ENCODE assay signal across 1 cellular context in the genomic region with DNA sequence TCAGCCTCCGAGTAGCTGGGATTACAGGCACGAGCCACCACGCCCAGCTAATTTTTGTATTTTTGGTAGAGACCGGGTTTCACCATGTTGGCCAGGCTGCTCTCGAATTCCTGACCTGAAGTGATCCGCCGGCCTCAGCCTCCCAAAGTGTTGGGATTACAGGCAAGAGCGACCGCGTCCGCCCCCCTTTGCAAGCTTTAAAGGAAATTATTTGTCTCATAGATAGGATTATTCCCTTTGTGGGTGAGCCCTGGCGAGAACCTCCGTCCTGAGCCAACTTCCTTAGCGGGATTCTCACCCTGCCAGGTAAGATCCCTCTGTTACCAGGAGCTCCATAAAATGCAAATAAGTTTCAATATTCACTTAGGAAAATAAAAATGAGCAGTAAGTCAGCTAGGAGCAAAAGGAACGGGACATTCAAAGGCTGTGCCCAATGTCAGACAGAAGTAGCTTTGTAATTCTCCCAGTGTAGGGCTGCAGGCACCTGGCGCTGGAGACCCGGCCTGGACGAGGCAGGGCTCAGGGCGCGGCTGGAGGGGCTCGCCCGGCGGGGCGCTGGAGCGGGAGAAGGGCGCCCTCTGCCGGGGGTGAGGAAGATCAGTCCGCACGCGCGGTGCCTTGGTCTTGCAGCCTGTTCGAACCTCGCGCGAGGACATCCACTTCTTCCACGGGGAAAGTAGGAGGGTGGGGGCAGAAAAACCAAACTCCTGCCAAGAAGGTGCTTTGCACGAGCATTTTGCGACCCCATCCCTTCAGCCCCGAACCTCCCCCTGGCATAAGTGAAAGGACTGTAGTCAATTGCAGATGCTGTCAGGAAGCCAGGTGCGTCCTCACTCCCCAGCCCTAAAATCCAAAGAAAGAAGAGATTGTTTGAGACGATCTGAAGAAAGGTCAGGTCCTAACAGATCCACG.
TF ChIP-seq lines count a peak whose summit lies in the region.

No MANE protein-coding gene starts in this region.

TF ChIP-seq in HepG2, 621 proteins besides CTCF, POLR2A, EP300 and RAD21 (continued from another document and continues in another):
- TF ChIP-seq ZNF672 (CRISPR knock-in tag; IDR thresholded peaks at IDR 0.05) (no peak), ELF4 (CRISPR knock-in tag; IDR thresholded peaks at IDR 0.05; ENCODE audit: borderline replicate concordance) (no peak), RFXAP (CRISPR knock-in tag; IDR thresholded peaks at IDR 0.05; ENCODE audit: borderline replicate concordance) (no peak), GABPB1 (CRISPR knock-in tag; IDR thresholded peaks at IDR 0.05) (peak; percentile 42), ZNF138 (CRISPR knock-in tag; IDR thresholded peaks at IDR 0.05; ENCODE audit: low read depth) (no peak), SNRNP70 (IDR thresholded peaks at IDR 0.05; ENCODE audit: low read depth, low read length) (no peak), ZBTB38 (CRISPR knock-in tag; IDR thresholded peaks at IDR 0.05) (0 out of 2 replicates have a peak, but pooled peaks have one; percentile 15), ZNF232 (CRISPR knock-in tag; IDR thresholded peaks at IDR 0.05; ENCODE audit: borderline replicate concordance) (no peak), STAG1 (CRISPR knock-in tag; IDR thresholded peaks at IDR 0.05) (peak; percentile 97), ZNF143 (CRISPR knock-in tag; IDR thresholded peaks at IDR 0.05) (no peak), JUND (CRISPR knock-in tag; IDR thresholded peaks at IDR 0.05) (no peak), ZNF230 (CRISPR knock-in tag; IDR thresholded peaks at IDR 0.05) (no peak), BHLHE40 (IDR thresholded peaks at IDR 0.05; ENCODE audit: low read length) (0 out of 2 replicates have a peak, but pooled peaks have one; percentile 28), ZNF674 (CRISPR knock-in tag; IDR thresholded peaks at IDR 0.05; ENCODE audit: low read depth) (no peak), TAF1 (CRISPR knock-in tag; IDR thresholded peaks at IDR 0.05) (no peak), RBAK (CRISPR knock-in tag; IDR thresholded peaks at IDR 0.05) (no peak), ZNF772 (CRISPR knock-in tag; IDR thresholded peaks at IDR 0.05) (no peak), BRCA1 (CRISPR knock-in tag; IDR thresholded peaks at IDR 0.05) (no peak), ZNF564 (CRISPR knock-in tag; IDR thresholded peaks at IDR 0.05) (no peak), BCL6 (CRISPR knock-in tag; IDR thresholded peaks at IDR 0.05) (peak; percentile 90), TP53 (CRISPR knock-in tag; conservative IDR thresholded peaks at IDR 0.05) (no peak), MZF1 (CRISPR knock-in tag; IDR thresholded peaks at IDR 0.05; ENCODE audit: borderline replicate concordance) (no peak), KLF12 (CRISPR knock-in tag; IDR thresholded peaks at IDR 0.05; ENCODE audit: borderline replicate concordance) (peak; percentile 33; the same call in 1 of the 2 replicates), KDM4B (CRISPR knock-in tag; IDR thresholded peaks at IDR 0.05) (0 out of 2 replicates have a peak, but pooled peaks have one; percentile 60)
- TF ChIP-seq, protein P1, sequence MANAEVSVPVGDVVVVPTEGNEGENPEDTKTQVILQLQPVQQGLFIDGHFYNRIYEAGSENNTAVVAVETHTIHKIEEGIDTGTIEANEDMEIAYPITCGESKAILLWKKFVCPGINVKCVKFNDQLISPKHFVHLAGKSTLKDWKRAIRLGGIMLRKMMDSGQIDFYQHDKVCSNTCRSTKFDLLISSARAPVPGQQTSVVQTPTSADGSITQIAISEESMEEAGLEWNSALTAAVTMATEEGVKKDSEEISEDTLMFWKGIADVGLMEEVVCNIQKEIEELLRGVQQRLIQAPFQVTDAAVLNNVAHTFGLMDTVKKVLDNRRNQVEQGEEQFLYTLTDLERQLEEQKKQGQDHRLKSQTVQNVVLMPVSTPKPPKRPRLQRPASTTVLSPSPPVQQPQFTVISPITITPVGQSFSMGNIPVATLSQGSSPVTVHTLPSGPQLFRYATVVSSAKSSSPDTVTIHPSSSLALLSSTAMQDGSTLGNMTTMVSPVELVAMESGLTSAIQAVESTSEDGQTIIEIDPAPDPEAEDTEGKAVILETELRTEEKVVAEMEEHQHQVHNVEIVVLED (CRISPR knock-in tag; IDR thresholded peaks at IDR 0.05; ENCODE audit: borderline replicate concordance), result 0 out of 2 replicates have a peak, but pooled peaks have one; percentile 16
- TF ChIP-seq, protein P2, sequence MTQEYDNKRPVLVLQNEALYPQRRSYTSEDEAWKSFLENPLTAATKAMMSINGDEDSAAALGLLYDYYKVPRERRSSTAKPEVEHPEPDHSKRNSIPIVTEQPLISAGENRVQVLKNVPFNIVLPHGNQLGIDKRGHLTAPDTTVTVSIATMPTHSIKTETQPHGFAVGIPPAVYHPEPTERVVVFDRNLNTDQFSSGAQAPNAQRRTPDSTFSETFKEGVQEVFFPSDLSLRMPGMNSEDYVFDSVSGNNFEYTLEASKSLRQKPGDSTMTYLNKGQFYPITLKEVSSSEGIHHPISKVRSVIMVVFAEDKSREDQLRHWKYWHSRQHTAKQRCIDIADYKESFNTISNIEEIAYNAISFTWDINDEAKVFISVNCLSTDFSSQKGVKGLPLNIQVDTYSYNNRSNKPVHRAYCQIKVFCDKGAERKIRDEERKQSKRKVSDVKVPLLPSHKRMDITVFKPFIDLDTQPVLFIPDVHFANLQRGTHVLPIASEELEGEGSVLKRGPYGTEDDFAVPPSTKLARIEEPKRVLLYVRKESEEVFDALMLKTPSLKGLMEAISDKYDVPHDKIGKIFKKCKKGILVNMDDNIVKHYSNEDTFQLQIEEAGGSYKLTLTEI (CRISPR knock-in tag; conservative IDR thresholded peaks at IDR 0.05), result no peak
- TF ChIP-seq, protein P3, sequence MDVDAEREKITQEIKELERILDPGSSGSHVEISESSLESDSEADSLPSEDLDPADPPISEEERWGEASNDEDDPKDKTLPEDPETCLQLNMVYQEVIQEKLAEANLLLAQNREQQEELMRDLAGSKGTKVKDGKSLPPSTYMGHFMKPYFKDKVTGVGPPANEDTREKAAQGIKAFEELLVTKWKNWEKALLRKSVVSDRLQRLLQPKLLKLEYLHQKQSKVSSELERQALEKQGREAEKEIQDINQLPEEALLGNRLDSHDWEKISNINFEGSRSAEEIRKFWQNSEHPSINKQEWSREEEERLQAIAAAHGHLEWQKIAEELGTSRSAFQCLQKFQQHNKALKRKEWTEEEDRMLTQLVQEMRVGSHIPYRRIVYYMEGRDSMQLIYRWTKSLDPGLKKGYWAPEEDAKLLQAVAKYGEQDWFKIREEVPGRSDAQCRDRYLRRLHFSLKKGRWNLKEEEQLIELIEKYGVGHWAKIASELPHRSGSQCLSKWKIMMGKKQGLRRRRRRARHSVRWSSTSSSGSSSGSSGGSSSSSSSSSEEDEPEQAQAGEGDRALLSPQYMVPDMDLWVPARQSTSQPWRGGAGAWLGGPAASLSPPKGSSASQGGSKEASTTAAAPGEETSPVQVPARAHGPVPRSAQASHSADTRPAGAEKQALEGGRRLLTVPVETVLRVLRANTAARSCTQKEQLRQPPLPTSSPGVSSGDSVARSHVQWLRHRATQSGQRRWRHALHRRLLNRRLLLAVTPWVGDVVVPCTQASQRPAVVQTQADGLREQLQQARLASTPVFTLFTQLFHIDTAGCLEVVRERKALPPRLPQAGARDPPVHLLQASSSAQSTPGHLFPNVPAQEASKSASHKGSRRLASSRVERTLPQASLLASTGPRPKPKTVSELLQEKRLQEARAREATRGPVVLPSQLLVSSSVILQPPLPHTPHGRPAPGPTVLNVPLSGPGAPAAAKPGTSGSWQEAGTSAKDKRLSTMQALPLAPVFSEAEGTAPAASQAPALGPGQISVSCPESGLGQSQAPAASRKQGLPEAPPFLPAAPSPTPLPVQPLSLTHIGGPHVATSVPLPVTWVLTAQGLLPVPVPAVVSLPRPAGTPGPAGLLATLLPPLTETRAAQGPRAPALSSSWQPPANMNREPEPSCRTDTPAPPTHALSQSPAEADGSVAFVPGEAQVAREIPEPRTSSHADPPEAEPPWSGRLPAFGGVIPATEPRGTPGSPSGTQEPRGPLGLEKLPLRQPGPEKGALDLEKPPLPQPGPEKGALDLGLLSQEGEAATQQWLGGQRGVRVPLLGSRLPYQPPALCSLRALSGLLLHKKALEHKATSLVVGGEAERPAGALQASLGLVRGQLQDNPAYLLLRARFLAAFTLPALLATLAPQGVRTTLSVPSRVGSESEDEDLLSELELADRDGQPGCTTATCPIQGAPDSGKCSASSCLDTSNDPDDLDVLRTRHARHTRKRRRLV (CRISPR knock-in tag; IDR thresholded peaks at IDR 0.05), result no peak
- TF ChIP-seq, protein P4, sequence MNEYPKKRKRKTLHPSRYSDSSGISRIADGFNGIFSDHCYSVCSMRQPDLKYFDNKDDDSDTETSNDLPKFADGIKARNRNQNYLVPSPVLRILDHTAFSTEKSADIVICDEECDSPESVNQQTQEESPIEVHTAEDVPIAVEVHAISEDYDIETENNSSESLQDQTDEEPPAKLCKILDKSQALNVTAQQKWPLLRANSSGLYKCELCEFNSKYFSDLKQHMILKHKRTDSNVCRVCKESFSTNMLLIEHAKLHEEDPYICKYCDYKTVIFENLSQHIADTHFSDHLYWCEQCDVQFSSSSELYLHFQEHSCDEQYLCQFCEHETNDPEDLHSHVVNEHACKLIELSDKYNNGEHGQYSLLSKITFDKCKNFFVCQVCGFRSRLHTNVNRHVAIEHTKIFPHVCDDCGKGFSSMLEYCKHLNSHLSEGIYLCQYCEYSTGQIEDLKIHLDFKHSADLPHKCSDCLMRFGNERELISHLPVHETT (CRISPR knock-in tag; conservative IDR thresholded peaks at IDR 0.05), result no peak
- TF ChIP-seq, protein P5, sequence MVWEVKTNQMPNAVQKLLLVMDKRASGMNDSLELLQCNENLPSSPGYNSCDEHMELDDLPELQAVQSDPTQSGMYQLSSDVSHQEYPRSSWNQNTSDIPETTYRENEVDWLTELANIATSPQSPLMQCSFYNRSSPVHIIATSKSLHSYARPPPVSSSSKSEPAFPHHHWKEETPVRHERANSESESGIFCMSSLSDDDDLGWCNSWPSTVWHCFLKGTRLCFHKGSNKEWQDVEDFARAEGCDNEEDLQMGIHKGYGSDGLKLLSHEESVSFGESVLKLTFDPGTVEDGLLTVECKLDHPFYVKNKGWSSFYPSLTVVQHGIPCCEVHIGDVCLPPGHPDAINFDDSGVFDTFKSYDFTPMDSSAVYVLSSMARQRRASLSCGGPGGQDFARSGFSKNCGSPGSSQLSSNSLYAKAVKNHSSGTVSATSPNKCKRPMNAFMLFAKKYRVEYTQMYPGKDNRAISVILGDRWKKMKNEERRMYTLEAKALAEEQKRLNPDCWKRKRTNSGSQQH (CRISPR knock-in tag; IDR thresholded peaks at IDR 0.05; ENCODE audit: low read depth), result 0 out of 2 replicates have a peak, but pooled peaks have one; percentile 27
- TF ChIP-seq, protein P6, sequence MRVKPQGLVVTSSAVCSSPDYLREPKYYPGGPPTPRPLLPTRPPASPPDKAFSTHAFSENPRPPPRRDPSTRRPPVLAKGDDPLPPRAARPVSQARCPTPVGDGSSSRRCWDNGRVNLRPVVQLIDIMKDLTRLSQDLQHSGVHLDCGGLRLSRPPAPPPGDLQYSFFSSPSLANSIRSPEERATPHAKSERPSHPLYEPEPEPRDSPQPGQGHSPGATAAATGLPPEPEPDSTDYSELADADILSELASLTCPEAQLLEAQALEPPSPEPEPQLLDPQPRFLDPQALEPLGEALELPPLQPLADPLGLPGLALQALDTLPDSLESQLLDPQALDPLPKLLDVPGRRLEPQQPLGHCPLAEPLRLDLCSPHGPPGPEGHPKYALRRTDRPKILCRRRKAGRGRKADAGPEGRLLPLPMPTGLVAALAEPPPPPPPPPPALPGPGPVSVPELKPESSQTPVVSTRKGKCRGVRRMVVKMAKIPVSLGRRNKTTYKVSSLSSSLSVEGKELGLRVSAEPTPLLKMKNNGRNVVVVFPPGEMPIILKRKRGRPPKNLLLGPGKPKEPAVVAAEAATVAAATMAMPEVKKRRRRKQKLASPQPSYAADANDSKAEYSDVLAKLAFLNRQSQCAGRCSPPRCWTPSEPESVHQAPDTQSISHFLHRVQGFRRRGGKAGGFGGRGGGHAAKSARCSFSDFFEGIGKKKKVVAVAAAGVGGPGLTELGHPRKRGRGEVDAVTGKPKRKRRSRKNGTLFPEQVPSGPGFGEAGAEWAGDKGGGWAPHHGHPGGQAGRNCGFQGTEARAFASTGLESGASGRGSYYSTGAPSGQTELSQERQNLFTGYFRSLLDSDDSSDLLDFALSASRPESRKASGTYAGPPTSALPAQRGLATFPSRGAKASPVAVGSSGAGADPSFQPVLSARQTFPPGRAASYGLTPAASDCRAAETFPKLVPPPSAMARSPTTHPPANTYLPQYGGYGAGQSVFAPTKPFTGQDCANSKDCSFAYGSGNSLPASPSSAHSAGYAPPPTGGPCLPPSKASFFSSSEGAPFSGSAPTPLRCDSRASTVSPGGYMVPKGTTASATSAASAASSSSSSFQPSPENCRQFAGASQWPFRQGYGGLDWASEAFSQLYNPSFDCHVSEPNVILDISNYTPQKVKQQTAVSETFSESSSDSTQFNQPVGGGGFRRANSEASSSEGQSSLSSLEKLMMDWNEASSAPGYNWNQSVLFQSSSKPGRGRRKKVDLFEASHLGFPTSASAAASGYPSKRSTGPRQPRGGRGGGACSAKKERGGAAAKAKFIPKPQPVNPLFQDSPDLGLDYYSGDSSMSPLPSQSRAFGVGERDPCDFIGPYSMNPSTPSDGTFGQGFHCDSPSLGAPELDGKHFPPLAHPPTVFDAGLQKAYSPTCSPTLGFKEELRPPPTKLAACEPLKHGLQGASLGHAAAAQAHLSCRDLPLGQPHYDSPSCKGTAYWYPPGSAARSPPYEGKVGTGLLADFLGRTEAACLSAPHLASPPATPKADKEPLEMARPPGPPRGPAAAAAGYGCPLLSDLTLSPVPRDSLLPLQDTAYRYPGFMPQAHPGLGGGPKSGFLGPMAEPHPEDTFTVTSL (CRISPR knock-in tag; IDR thresholded peaks at IDR 0.05; ENCODE audit: borderline replicate concordance), result no peak
- TF ChIP-seq, protein P7, sequence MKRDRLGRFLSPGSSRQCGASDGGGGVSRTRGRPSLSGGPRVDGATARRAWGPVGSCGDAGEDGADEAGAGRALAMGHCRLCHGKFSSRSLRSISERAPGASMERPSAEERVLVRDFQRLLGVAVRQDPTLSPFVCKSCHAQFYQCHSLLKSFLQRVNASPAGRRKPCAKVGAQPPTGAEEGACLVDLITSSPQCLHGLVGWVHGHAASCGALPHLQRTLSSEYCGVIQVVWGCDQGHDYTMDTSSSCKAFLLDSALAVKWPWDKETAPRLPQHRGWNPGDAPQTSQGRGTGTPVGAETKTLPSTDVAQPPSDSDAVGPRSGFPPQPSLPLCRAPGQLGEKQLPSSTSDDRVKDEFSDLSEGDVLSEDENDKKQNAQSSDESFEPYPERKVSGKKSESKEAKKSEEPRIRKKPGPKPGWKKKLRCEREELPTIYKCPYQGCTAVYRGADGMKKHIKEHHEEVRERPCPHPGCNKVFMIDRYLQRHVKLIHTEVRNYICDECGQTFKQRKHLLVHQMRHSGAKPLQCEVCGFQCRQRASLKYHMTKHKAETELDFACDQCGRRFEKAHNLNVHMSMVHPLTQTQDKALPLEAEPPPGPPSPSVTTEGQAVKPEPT (CRISPR knock-in tag; IDR thresholded peaks at IDR 0.05; ENCODE audit: low read depth), result no peak
- TF ChIP-seq, protein P8, sequence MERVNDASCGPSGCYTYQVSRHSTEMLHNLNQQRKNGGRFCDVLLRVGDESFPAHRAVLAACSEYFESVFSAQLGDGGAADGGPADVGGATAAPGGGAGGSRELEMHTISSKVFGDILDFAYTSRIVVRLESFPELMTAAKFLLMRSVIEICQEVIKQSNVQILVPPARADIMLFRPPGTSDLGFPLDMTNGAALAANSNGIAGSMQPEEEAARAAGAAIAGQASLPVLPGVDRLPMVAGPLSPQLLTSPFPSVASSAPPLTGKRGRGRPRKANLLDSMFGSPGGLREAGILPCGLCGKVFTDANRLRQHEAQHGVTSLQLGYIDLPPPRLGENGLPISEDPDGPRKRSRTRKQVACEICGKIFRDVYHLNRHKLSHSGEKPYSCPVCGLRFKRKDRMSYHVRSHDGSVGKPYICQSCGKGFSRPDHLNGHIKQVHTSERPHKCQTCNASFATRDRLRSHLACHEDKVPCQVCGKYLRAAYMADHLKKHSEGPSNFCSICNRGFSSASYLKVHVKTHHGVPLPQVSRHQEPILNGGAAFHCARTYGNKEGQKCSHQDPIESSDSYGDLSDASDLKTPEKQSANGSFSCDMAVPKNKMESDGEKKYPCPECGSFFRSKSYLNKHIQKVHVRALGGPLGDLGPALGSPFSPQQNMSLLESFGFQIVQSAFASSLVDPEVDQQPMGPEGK (CRISPR knock-in tag; IDR thresholded peaks at IDR 0.05), result peak; percentile 48; the same call in 1 of the 2 replicates
